23 cellular contexts compared by ENCODE assay signal in the genomic region with DNA sequence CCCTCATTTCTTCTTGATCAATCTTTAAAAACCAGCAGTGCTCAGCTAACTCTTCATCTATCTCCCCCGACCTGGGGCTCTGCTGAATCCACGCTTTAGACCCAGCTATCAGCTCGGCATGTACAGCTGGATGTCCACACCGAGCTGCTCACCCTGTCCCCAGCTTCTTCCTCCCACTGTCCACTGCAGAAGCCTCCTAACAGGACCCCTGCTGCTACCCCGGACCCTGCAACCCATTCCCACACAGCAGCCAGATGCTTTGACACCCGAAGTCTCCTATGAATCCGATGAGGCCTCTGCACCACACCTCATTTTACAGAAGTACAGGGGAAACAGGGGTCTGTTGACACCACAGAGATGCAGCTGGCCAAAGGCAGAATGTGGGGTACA. TPM values are rescaled to one million over a fixed set of nuclear protein-coding genes. Genes with fewer than 3 reads are reported as not detected.
A peak's percentile ranks its signal among the peaks of the same experiment; 100 is the strongest.
DNase-seq lines count a peak whose midpoint lies in the region; ATAC-seq, FAIRE-seq and TF ChIP-seq lines count a peak whose summit lies in the region.
"Had no signal": no experiment of that assay in that cellular context is flagged by ENCODE, and none has a peak within 500 bp of the region (broad histone marks: within the 10 kb centered on the region; RNA-seq: fewer than 3 reads in every experiment).

No MANE protein-coding gene starts in this region.

- peaks cover 3% of the 10 kb centered on the region for H3K36me3 Mint-ChIP-seq in chondrocyte (ENCODE audit: low read depth)
- H3K36me3 Mint-ChIP-seq in stimulated activated effector memory CD8-positive, alpha-beta T cell treated with anti-CD3 and anti-CD28 coated beads, Interleukin-12 subunit alpha, Interleukin-12 subunit beta, amount 100 ng/mL, for 72 hours = no peaks in the 10 kb centered on the region

- CTCF ChIA-PET in HepG2 (lab: Yijun Ruan, JAX; ENCODE audit: low intra/inter-chr PET ratio, low total read pairs) = no interaction called here

- ATAC-seq in HepG2 (no peak), right lobe of liver (no peak)
- ATAC-seq in stimulated activated effector memory CD8-positive, alpha-beta T cell treated with anti-CD3 and anti-CD28 coated beads, Interleukin-12 subunit alpha, Interleukin-12 subunit beta, amount 100 ng/mL, for 72 hours = no peak
- ATAC-seq: GM23338 had no signal

- H3K36me3 ChIP-seq in HepG2 (replicated peaks in 1 of 2; ENCODE audit: control insufficient read depth in 1 of 2, insufficient read depth in 2 of 2, low read length in 2 of 2) (peaks cover under 1 to 2% of the 10 kb centered on the region in 2 experiments; a peak in 2 of 5 replicates), right lobe of liver (no peaks in the 10 kb centered on the region), KMS-11 (ENCODE audit: insufficient read depth) (no peaks in the 10 kb centered on the region), ascending aorta (peaks cover 2 to 6% of the 10 kb centered on the region in 2 donors)

- H3K79me2 ChIP-seq in HepG2 (ENCODE audit: insufficient read depth, low read length) (no peaks in the 10 kb centered on the region), KMS-11 (ENCODE audit: insufficient read depth, low read depth) (no peaks in the 10 kb centered on the region)

- WGBS in HepG2 (ENCODE audit: low lambda C conversion rate) = 19% methylated on average over 7 of the region's 7 CpGs
- 52% methylated on average over 7 of the region's 7 CpGs for WGBS in right lobe of liver (ENCODE audit: insufficient coverage, low coverage, low lambda C conversion rate, missing lambda C conversion rate)

- H3K27me3 ChIP-seq in HepG2 (ENCODE audit: control insufficient read depth in 1 of 2, insufficient read depth in 2 of 2, low read length in 2 of 2) (peaks cover 3% of the 10 kb centered on the region in 2 experiments; a peak in 2 of 5 replicates), right lobe of liver (no peaks in the 10 kb centered on the region), KMS-11 (ENCODE audit: insufficient read depth, low read depth) (peaks cover 50% of the 10 kb centered on the region), ascending aorta (no peaks in the 10 kb centered on the region)

- no peak for DNase-seq in HepG2 (ENCODE audit: low spot score)
- DNase-seq in right lobe of liver = no peak
- DNase-seq in chondrocyte (ENCODE audit: low spot score) = no peak
- no peak for DNase-seq in stimulated activated effector memory CD8-positive, alpha-beta T cell treated with anti-CD3 and anti-CD28 coated beads, Interleukin-12 subunit alpha, Interleukin-12 subunit beta, amount 100 ng/mL, for 72 hours (ENCODE audit: low spot score in 2 of 2)
- DNase-seq in NCI-H2171 (lab: John Stamatoyannopoulos, UW) = no peak
- DNase-seq in ascending aorta (ENCODE audit: low spot score in 2 of 2) = no peak
- no peak for DNase-seq in DMS 273 (lab: John Stamatoyannopoulos, UW; ENCODE audit: unreplicated experiment)
- DNase-seq: AML-193; Caco-2; CD4-positive, alpha-beta T cell; DMS153; DMS79; GF-D8; HCEC 1CT; HFFc6 had no signal

- H3K9me3 Mint-ChIP-seq in chondrocyte (ENCODE audit: low read depth) = no peaks in the 10 kb centered on the region
- no peaks in the 10 kb centered on the region for H3K9me3 Mint-ChIP-seq in stimulated activated effector memory CD8-positive, alpha-beta T cell treated with anti-CD3 and anti-CD28 coated beads, Interleukin-12 subunit alpha, Interleukin-12 subunit beta, amount 100 ng/mL, for 72 hours
- H3K9me3 Mint-ChIP-seq: CD4-positive, alpha-beta T cell; GM23338; HFFc6 had no signal

- BruUV-seq in HepG2 (replicated peaks; lab: Mats Ljungman, UMichigan) = no TSS peak

- TF ChIP-seq CTCF in HepG2 (CRISPR knock-in tag; IDR thresholded peaks at IDR 0.05) (no peak), right lobe of liver (IDR thresholded peaks at IDR 0.05) (no peak), KMS-11 (conservative IDR thresholded peaks at IDR 0.05; ENCODE audit: low read depth, low read length) (no peak), chondrocyte (IDR thresholded peaks at IDR 0.05) (no peak), ascending aorta (IDR thresholded peaks at IDR 0.05) (no peak)

- in situ Hi-C loops in HepG2 (cut with HindIII; ENCODE audit: extremely low pct_ligation_motif_present, low pct_unique_long_range_greater_than_20kb) = no loop called here

- TF ChIP-seq POLR2A in HepG2 (IDR thresholded peaks at IDR 0.05; ENCODE audit: insufficient read depth in 1 of 2, low read depth in 2 of 2, low read length in 2 of 2) (no peak), right lobe of liver (IDR thresholded peaks at IDR 0.05) (no peak)

- H3K9me3 ChIP-seq in HepG2 (ENCODE audit: low read length) (no peaks in the 10 kb centered on the region), right lobe of liver (no peaks in the 10 kb centered on the region), ascending aorta (no peaks in the 10 kb centered on the region)
- H3K9me3 ChIP-seq: Caco-2 had no signal

- peak overlapping the region; percentile 14 for H3K27ac Mint-ChIP-seq in chondrocyte (ENCODE audit: unreplicated experiment)
- H3K27ac Mint-ChIP-seq in stimulated activated effector memory CD8-positive, alpha-beta T cell treated with anti-CD3 and anti-CD28 coated beads, Interleukin-12 subunit alpha, Interleukin-12 subunit beta, amount 100 ng/mL, for 72 hours = peak overlapping the region; percentile 41
- H3K27ac Mint-ChIP-seq: CD4-positive, alpha-beta T cell; GM23338; HFFc6 had no signal

- no peak for TF ChIP-seq EP300 in HepG2 (IDR thresholded peaks at IDR 0.05; ENCODE audit: low read depth in 2 of 2, low read length in 2 of 2)
- TF ChIP-seq EP300 in HepG2 (CRISPR knock-in tag; IDR thresholded peaks at IDR 0.05; ENCODE audit: borderline replicate concordance) = no peak

- H3K9ac ChIP-seq in HepG2 (ENCODE audit: insufficient read depth, low read depth, low read length) (no peak overlapping the region), KMS-11 (no peak overlapping the region)

- POLR2A ChIA-PET in HepG2 (lab: Yijun Ruan, JAX) = interaction anchor here (0.7 to 2.4 kb wide), 2 partner anchors 11 to 16 kb away, joined by 3 to 10 read pairs; a partner anchor contains a TSS

- H4K20me1 ChIP-seq in HepG2 (ENCODE audit: insufficient read depth, low read length) = no peaks in the 10 kb centered on the region
- no peaks in the 10 kb centered on the region for H4K20me1 ChIP-seq in KMS-11 (ENCODE audit: insufficient read depth)

- H3K27ac ChIP-seq in HepG2 (ENCODE audit: extremely low read length, insufficient read depth, low read length) (no peak overlapping the region), right lobe of liver (no peak overlapping the region), KMS-11 (no peak overlapping the region), ascending aorta (no peak overlapping the region)
- H3K27ac ChIP-seq: C4-2B had no signal

- H3K4me1 Mint-ChIP-seq in chondrocyte (ENCODE audit: low read depth) = no peaks in the 10 kb centered on the region
- peaks cover 15% of the 10 kb centered on the region for H3K4me1 Mint-ChIP-seq in stimulated activated effector memory CD8-positive, alpha-beta T cell treated with anti-CD3 and anti-CD28 coated beads, Interleukin-12 subunit alpha, Interleukin-12 subunit beta, amount 100 ng/mL, for 72 hours

- no peak overlapping the region for H3K4me3 ChIP-seq in HepG2 (replicated peaks in 1 of 3; ENCODE audit: insufficient read depth in 1 of 3, low read depth in 2 of 3, low read length in 3 of 3)
- no peak overlapping the region for H3K4me3 ChIP-seq in right lobe of liver
- no peak overlapping the region for H3K4me3 ChIP-seq in KMS-11 (IDR thresholded peaks at IDR 0.05; ENCODE audit: insufficient read depth, low read depth, low read length)
- H3K4me3 ChIP-seq in ascending aorta = no peak overlapping the region
- H3K4me3 ChIP-seq: GM23338 had no signal

- no peak for FAIRE-seq in HepG2 (lab: Jason Lieb, UNC)
- FAIRE-seq: A204.1, D721Med, H54 had no signal

- intact Hi-C loops in HepG2 (cut with micrococcal nuclease; ENCODE audit: unreplicated experiment) (no loop called here), right lobe of liver (cut with DNase I) (no loop called here), ascending aorta (cut with DNase I) (no loop called here)

- no peak overlapping the region for H3K4me3 Mint-ChIP-seq in chondrocyte (ENCODE audit: unreplicated experiment)
- H3K4me3 Mint-ChIP-seq in stimulated activated effector memory CD8-positive, alpha-beta T cell treated with anti-CD3 and anti-CD28 coated beads, Interleukin-12 subunit alpha, Interleukin-12 subunit beta, amount 100 ng/mL, for 72 hours = no peak overlapping the region
- H3K4me3 Mint-ChIP-seq: CD4-positive, alpha-beta T cell; GM23338; HFFc6 had no signal

- H2AFZ ChIP-seq in HepG2 (ENCODE audit: low read length) (peak overlapping the region; percentile 12), KMS-11 (ENCODE audit: low read depth) (peak overlapping the region; percentile 14; the same call in 1 of the 2 replicates)
- H2AFZ ChIP-seq: GM23338 had no signal

- H3K27me3 Mint-ChIP-seq in chondrocyte (ENCODE audit: low read depth) = peaks cover 5% of the 10 kb centered on the region

- H3K4me1 ChIP-seq in HepG2 (ENCODE audit: insufficient read depth, low read length) (peaks cover 53% of the 10 kb centered on the region), right lobe of liver (peaks cover 2 to 18% (median 15%) of the 10 kb centered on the region in 4 donors), KMS-11 (ENCODE audit: low read depth, poor library complexity, severe bottlenecking) (no peaks in the 10 kb centered on the region), ascending aorta (peaks cover 0 to 6% of the 10 kb centered on the region in 2 donors)

- TF ChIP-seq RAD21 in HepG2 (CRISPR knock-in tag; IDR thresholded peaks at IDR 0.05) = no peak

- H3K4me2 ChIP-seq in HepG2 (ENCODE audit: low read depth, low read length) (peak overlapping the region; percentile 28; the same call in 1 of the 2 replicates), KMS-11 (no peak overlapping the region)
- H3K4me2 ChIP-seq: GM23338 had no signal

RNA-seq across cellular contexts. Expression of a gene that starts 13.8 kb away (rescaled TPM):
- total RNA-seq in HepG2 (2016; rRNA removed; fragmentation: Illumina TruSeq; extraction: Trizol) (0.13 TPM in 1 of 2 replicates, not detected in the other), right lobe of liver (100 to 1,000 TPM in 2 of 6 experiments, 10 to 100 TPM in 4; 39.5 to 146 (median 68.5) TPM), chondrocyte (not detected in 3 replicates), ascending aorta (not detected)
- total RNA-seq in HepG2 (2016; cell fraction: cytosol; rRNA removed; fragmentation: Illumina TruSeq; extraction: Trizol; ENCODE audit: low read depth) = not detected in 2 replicates
- total RNA-seq in HepG2 (2016; cell fraction: insoluble cytoplasmic fraction; rRNA removed; fragmentation: Illumina TruSeq; extraction: Trizol) = 0.15 TPM in 1 of 2 replicates, not detected in the other
- not detected in 2 replicates for total RNA-seq in HepG2 (2016; cell fraction: membrane; rRNA removed; fragmentation: Illumina TruSeq; extraction: Trizol)
- 0.31 TPM in 1 of 2 replicates, not detected in the other for total RNA-seq in HepG2 (2016; cell fraction: nucleus; rRNA removed; fragmentation: Illumina TruSeq; extraction: Trizol)
- polyA plus RNA-seq in HepG2 (2011; rRNA removed) = 0.04 and 0.27 TPM in 2 replicates
- polyA plus RNA-seq in HepG2 (2011; cell fraction: cytosol; rRNA removed) = 0.10 and 0.12 TPM in 2 replicates
- polyA plus RNA-seq in HepG2 (2011; cell fraction: nucleus; rRNA removed) = 4.7 and 5.5 TPM in 2 replicates
- 0.07 and 0.27 TPM in 2 replicates for polyA plus RNA-seq in HepG2 (2012)
- not detected in 2 replicates for polyA plus RNA-seq in HepG2 (2016; cell fraction: cytosol; fragmentation: Illumina TruSeq; extraction: Trizol; ENCODE audit: low read depth)
- polyA plus RNA-seq in HepG2 (2016; cell fraction: insoluble cytoplasmic fraction; fragmentation: Illumina TruSeq; extraction: Trizol; ENCODE audit: low read depth) = not detected in 2 replicates
- not detected in 2 replicates for polyA plus RNA-seq in HepG2 (2016; cell fraction: membrane; fragmentation: Illumina TruSeq; extraction: Trizol; ENCODE audit: low read depth)
- 0.31 and 0.60 TPM in 2 replicates for polyA plus RNA-seq in HepG2 (2016; cell fraction: nucleus; fragmentation: Illumina TruSeq; extraction: Trizol; ENCODE audit: insufficient read depth, low read depth)
- polyA minus RNA-seq in HepG2 (2011; rRNA and poly(A)+ RNA removed; ENCODE audit: low replicate concordance) = 0.14 and 0.26 TPM in 2 replicates
- polyA minus RNA-seq in HepG2 (2011; cell fraction: cytosol; rRNA and poly(A)+ RNA removed) = not detected in 2 replicates
- 0.52 and 0.87 TPM in 2 replicates for polyA minus RNA-seq in HepG2 (2011; cell fraction: nucleus; rRNA and poly(A)+ RNA removed)
- total RNA-seq: CD4-positive, alpha-beta T cell; Daoy; HFFc6 had no signal
- polyA plus RNA-seq: BJ had no signal

RNA-seq across cellular contexts. Expression of a gene that starts 15.3 kb away (rescaled TPM):
- 76.1 and 84.9 TPM in 2 replicates for total RNA-seq in HepG2 (2016; rRNA removed; fragmentation: Illumina TruSeq; extraction: Trizol)
- total RNA-seq in HepG2 (2016; cell fraction: cytosol; rRNA removed; fragmentation: Illumina TruSeq; extraction: Trizol; ENCODE audit: low read depth) = 74.8 and 93.7 TPM in 2 replicates
- total RNA-seq in HepG2 (2016; cell fraction: insoluble cytoplasmic fraction; rRNA removed; fragmentation: Illumina TruSeq; extraction: Trizol) = 73.6 and 90.1 TPM in 2 replicates
- 97.9 and 116 TPM in 2 replicates for total RNA-seq in HepG2 (2016; cell fraction: membrane; rRNA removed; fragmentation: Illumina TruSeq; extraction: Trizol)
- total RNA-seq in HepG2 (2016; cell fraction: nucleus; rRNA removed; fragmentation: Illumina TruSeq; extraction: Trizol) = 29.3 and 32.8 TPM in 2 replicates
- polyA plus RNA-seq in HepG2 (2011; rRNA removed) = 79.7 and 113 TPM in 2 replicates
- 95.7 and 150 TPM in 2 replicates for polyA plus RNA-seq in HepG2 (2011; cell fraction: cytosol; rRNA removed)
- 122 and 140 TPM in 2 replicates for polyA plus RNA-seq in HepG2 (2011; cell fraction: nucleus; rRNA removed)
- polyA plus RNA-seq in HepG2 (2012) = 44.7 and 56.7 TPM in 2 replicates
- 77.4 and 92.8 TPM in 2 replicates for polyA plus RNA-seq in HepG2 (2016; cell fraction: cytosol; fragmentation: Illumina TruSeq; extraction: Trizol; ENCODE audit: low read depth)
- polyA plus RNA-seq in HepG2 (2016; cell fraction: insoluble cytoplasmic fraction; fragmentation: Illumina TruSeq; extraction: Trizol; ENCODE audit: low read depth) = 75.3 and 82.0 TPM in 2 replicates
- polyA plus RNA-seq in HepG2 (2016; cell fraction: membrane; fragmentation: Illumina TruSeq; extraction: Trizol; ENCODE audit: low read depth) = 86.8 and 108 TPM in 2 replicates
- polyA plus RNA-seq in HepG2 (2016; cell fraction: nucleus; fragmentation: Illumina TruSeq; extraction: Trizol; ENCODE audit: insufficient read depth, low read depth) = 63.7 and 68.1 TPM in 2 replicates
- 1.6 and 50.7 TPM in 2 replicates for polyA minus RNA-seq in HepG2 (2011; rRNA and poly(A)+ RNA removed; ENCODE audit: low replicate concordance)
- polyA minus RNA-seq in HepG2 (2011; cell fraction: cytosol; rRNA and poly(A)+ RNA removed) = 39.9 and 44.0 TPM in 2 replicates
- polyA minus RNA-seq in HepG2 (2011; cell fraction: nucleus; rRNA and poly(A)+ RNA removed) = 12.4 and 13.7 TPM in 2 replicates
- total RNA-seq in right lobe of liver = 10 to 100 TPM; 19.0 to 32.6 (median 25.7) TPM
- 122 to 133 TPM (median 131 TPM) in 3 replicates for total RNA-seq in chondrocyte
- total RNA-seq in ascending aorta = 149 TPM

RNA-seq across cellular contexts. Expression of a gene that starts 17.1 kb away (rescaled TPM):
- total RNA-seq in HepG2 (2016; rRNA removed; fragmentation: Illumina TruSeq; extraction: Trizol) (0.69 and 1.00 TPM in 2 replicates), right lobe of liver (under 1 TPM in 3 of 6 experiments, not detected in 3; 0.27 to 0.62 (median 0.40) TPM), chondrocyte (not detected in 3 replicates), ascending aorta (not detected)
- total RNA-seq in HepG2 (2016; cell fraction: cytosol; rRNA removed; fragmentation: Illumina TruSeq; extraction: Trizol; ENCODE audit: low read depth) = 0.71 and 2.3 TPM in 2 replicates
- total RNA-seq in HepG2 (2016; cell fraction: insoluble cytoplasmic fraction; rRNA removed; fragmentation: Illumina TruSeq; extraction: Trizol) = 1.3 TPM in 1 of 2 replicates, not detected in the other
- 1.00 and 1.2 TPM in 2 replicates for total RNA-seq in HepG2 (2016; cell fraction: membrane; rRNA removed; fragmentation: Illumina TruSeq; extraction: Trizol)
- total RNA-seq in HepG2 (2016; cell fraction: nucleus; rRNA removed; fragmentation: Illumina TruSeq; extraction: Trizol) = 0.91 and 1.8 TPM in 2 replicates
- 0.17 and 0.33 TPM in 2 replicates for polyA plus RNA-seq in HepG2 (2011; rRNA removed)
- polyA plus RNA-seq in HepG2 (2011; cell fraction: cytosol; rRNA removed) = 0.55 and 1.1 TPM in 2 replicates
- polyA plus RNA-seq in HepG2 (2011; cell fraction: nucleus; rRNA removed) = 1.6 and 2.8 TPM in 2 replicates
- 0.34 and 0.52 TPM in 2 replicates for polyA plus RNA-seq in HepG2 (2012)
- polyA plus RNA-seq in HepG2 (2016; cell fraction: cytosol; fragmentation: Illumina TruSeq; extraction: Trizol; ENCODE audit: low read depth) = 0.57 and 1.0 TPM in 2 replicates
- 1.7 TPM in 1 of 2 replicates, not detected in the other for polyA plus RNA-seq in HepG2 (2016; cell fraction: insoluble cytoplasmic fraction; fragmentation: Illumina TruSeq; extraction: Trizol; ENCODE audit: low read depth)
- 0.56 TPM in 1 of 2 replicates, not detected in the other for polyA plus RNA-seq in HepG2 (2016; cell fraction: membrane; fragmentation: Illumina TruSeq; extraction: Trizol; ENCODE audit: low read depth)
- polyA plus RNA-seq in HepG2 (2016; cell fraction: nucleus; fragmentation: Illumina TruSeq; extraction: Trizol; ENCODE audit: insufficient read depth, low read depth) = 2.1 TPM in 1 of 2 replicates, not detected in the other
- 0.09 and 0.88 TPM in 2 replicates for polyA minus RNA-seq in HepG2 (2011; rRNA and poly(A)+ RNA removed; ENCODE audit: low replicate concordance)
- not detected in 2 replicates for polyA minus RNA-seq in HepG2 (2011; cell fraction: cytosol; rRNA and poly(A)+ RNA removed)
- 1.9 TPM in 1 of 2 replicates, not detected in the other for polyA minus RNA-seq in HepG2 (2011; cell fraction: nucleus; rRNA and poly(A)+ RNA removed)
- total RNA-seq: CD4-positive, alpha-beta T cell; Daoy; GM23338; HFFc6 had no signal
- polyA plus RNA-seq: BJ had no signal

RNA-seq across cellular contexts. Expression of a gene that starts 42.6 kb away (rescaled TPM):
- total RNA-seq in HepG2 (2016; rRNA removed; fragmentation: Illumina TruSeq; extraction: Trizol) (337 and 782 TPM in 2 replicates), right lobe of liver (1,000 to 10,000 TPM in 5 of 6 experiments, 100 to 1,000 TPM in 1; 856 to 5,039 (median 1,455) TPM), chondrocyte (958 to 1,257 TPM (median 1,012 TPM) in 3 replicates), ascending aorta (670 TPM)
- total RNA-seq in HepG2 (2016; cell fraction: cytosol; rRNA removed; fragmentation: Illumina TruSeq; extraction: Trizol; ENCODE audit: low read depth) = 162 and 167 TPM in 2 replicates
- total RNA-seq in HepG2 (2016; cell fraction: insoluble cytoplasmic fraction; rRNA removed; fragmentation: Illumina TruSeq; extraction: Trizol) = 282 and 813 TPM in 2 replicates
- 299 and 300 TPM in 2 replicates for total RNA-seq in HepG2 (2016; cell fraction: membrane; rRNA removed; fragmentation: Illumina TruSeq; extraction: Trizol)
- 801 and 884 TPM in 2 replicates for total RNA-seq in HepG2 (2016; cell fraction: nucleus; rRNA removed; fragmentation: Illumina TruSeq; extraction: Trizol)
- polyA plus RNA-seq in HepG2 (2011; rRNA removed) = 181 and 185 TPM in 2 replicates
- polyA plus RNA-seq in HepG2 (2011; cell fraction: cytosol; rRNA removed) = 150 and 176 TPM in 2 replicates
- 517 and 557 TPM in 2 replicates for polyA plus RNA-seq in HepG2 (2011; cell fraction: nucleus; rRNA removed)
- 1,462 and 1,524 TPM in 2 replicates for polyA plus RNA-seq in HepG2 (2012)
- 236 TPM in 2 replicates for polyA plus RNA-seq in HepG2 (2016; cell fraction: cytosol; fragmentation: Illumina TruSeq; extraction: Trizol; ENCODE audit: low read depth)
- 494 and 566 TPM in 2 replicates for polyA plus RNA-seq in HepG2 (2016; cell fraction: insoluble cytoplasmic fraction; fragmentation: Illumina TruSeq; extraction: Trizol; ENCODE audit: low read depth)
- 378 and 399 TPM in 2 replicates for polyA plus RNA-seq in HepG2 (2016; cell fraction: membrane; fragmentation: Illumina TruSeq; extraction: Trizol; ENCODE audit: low read depth)
- polyA plus RNA-seq in HepG2 (2016; cell fraction: nucleus; fragmentation: Illumina TruSeq; extraction: Trizol; ENCODE audit: insufficient read depth, low read depth) = 2,290 and 2,428 TPM in 2 replicates
- polyA minus RNA-seq in HepG2 (2011; rRNA and poly(A)+ RNA removed; ENCODE audit: low replicate concordance) = 90.8 and 213 TPM in 2 replicates
- polyA minus RNA-seq in HepG2 (2011; cell fraction: cytosol; rRNA and poly(A)+ RNA removed) = 303 and 378 TPM in 2 replicates
- 250 and 278 TPM in 2 replicates for polyA minus RNA-seq in HepG2 (2011; cell fraction: nucleus; rRNA and poly(A)+ RNA removed)

RNA-seq across cellular contexts. Expression of a gene that starts 53.4 kb away (rescaled TPM):
- total RNA-seq in HepG2 (2016; rRNA removed; fragmentation: Illumina TruSeq; extraction: Trizol) (64.0 and 120 TPM in 2 replicates), right lobe of liver (100 to 1,000 TPM in 5 of 6 experiments, 10 to 100 TPM in 1; 92.4 to 162 (median 137) TPM), chondrocyte (452 to 481 TPM (median 476 TPM) in 3 replicates), ascending aorta (314 TPM)
- total RNA-seq in HepG2 (2016; cell fraction: cytosol; rRNA removed; fragmentation: Illumina TruSeq; extraction: Trizol; ENCODE audit: low read depth) = 25.7 and 26.7 TPM in 2 replicates
- total RNA-seq in HepG2 (2016; cell fraction: insoluble cytoplasmic fraction; rRNA removed; fragmentation: Illumina TruSeq; extraction: Trizol) = 73.7 and 111 TPM in 2 replicates
- 68.1 and 73.5 TPM in 2 replicates for total RNA-seq in HepG2 (2016; cell fraction: membrane; rRNA removed; fragmentation: Illumina TruSeq; extraction: Trizol)
- 66.3 and 84.1 TPM in 2 replicates for total RNA-seq in HepG2 (2016; cell fraction: nucleus; rRNA removed; fragmentation: Illumina TruSeq; extraction: Trizol)
- polyA plus RNA-seq in HepG2 (2011; rRNA removed) = 40.0 and 52.1 TPM in 2 replicates
- 61.3 and 96.2 TPM in 2 replicates for polyA plus RNA-seq in HepG2 (2011; cell fraction: cytosol; rRNA removed)
- polyA plus RNA-seq in HepG2 (2011; cell fraction: nucleus; rRNA removed) = 174 and 191 TPM in 2 replicates
- polyA plus RNA-seq in HepG2 (2012) = 159 and 169 TPM in 2 replicates
- polyA plus RNA-seq in HepG2 (2016; cell fraction: cytosol; fragmentation: Illumina TruSeq; extraction: Trizol; ENCODE audit: low read depth) = 89.7 and 102 TPM in 2 replicates
- polyA plus RNA-seq in HepG2 (2016; cell fraction: insoluble cytoplasmic fraction; fragmentation: Illumina TruSeq; extraction: Trizol; ENCODE audit: low read depth) = 221 and 287 TPM in 2 replicates
- polyA plus RNA-seq in HepG2 (2016; cell fraction: membrane; fragmentation: Illumina TruSeq; extraction: Trizol; ENCODE audit: low read depth) = 171 and 188 TPM in 2 replicates
- polyA plus RNA-seq in HepG2 (2016; cell fraction: nucleus; fragmentation: Illumina TruSeq; extraction: Trizol; ENCODE audit: insufficient read depth, low read depth) = 248 and 249 TPM in 2 replicates
- 35.7 and 46.7 TPM in 2 replicates for polyA minus RNA-seq in HepG2 (2011; rRNA and poly(A)+ RNA removed; ENCODE audit: low replicate concordance)
- polyA minus RNA-seq in HepG2 (2011; cell fraction: cytosol; rRNA and poly(A)+ RNA removed) = 54.0 and 54.8 TPM in 2 replicates
- polyA minus RNA-seq in HepG2 (2011; cell fraction: nucleus; rRNA and poly(A)+ RNA removed) = 52.7 and 57.6 TPM in 2 replicates

Comparison
In these comparisons a context has a peak if more than half of its experiments do, and no peak if none do; other contexts are left out.
1. RNA of a gene that starts 13.8 kb away (total RNA-seq): 39.5 to 146 TPM in right lobe of liver; 0.13 to 0.31 TPM in HepG2, not detected in chondrocyte and not detected in ascending aorta (single experiment); every median in the first group is over 10 times any median in the second.